Comparison of ENCODE assay signal across 15 cellular contexts in the genomic region with DNA sequence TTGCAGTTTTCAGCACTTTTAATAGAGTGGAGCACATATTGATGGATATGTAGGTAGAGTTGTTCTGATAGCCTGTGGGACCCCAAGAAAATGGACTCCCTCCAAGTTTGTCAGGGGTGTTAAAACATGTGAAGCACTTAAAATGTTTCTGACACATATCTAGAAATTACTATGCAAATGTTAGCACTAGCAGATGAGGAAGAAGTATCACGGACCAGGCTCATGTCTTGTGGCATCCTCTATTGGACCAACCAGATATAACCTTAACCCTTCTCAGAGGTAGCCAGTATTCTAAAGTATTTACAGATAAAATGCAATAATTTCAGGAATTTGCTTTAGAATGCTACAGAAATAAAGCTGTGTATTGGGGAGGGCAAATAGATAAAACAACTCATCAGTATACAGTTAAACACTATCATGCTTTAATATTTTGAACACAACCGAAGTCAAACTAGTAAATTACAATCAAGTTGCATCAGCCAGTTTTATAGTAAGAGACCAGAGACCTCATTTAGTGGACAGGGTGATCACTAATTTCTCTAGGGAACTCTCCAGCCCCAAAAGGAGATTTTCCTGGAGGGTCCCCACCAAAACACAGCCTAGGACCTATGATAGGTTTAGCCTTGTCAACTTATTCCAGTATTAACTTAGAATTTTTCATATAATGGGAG. TPM values are rescaled to one million over a fixed set of nuclear protein-coding genes. Genes with fewer than 3 reads are reported as not detected.
DNase-seq lines count a peak whose midpoint lies in the region; ATAC-seq and TF ChIP-seq lines count a peak whose summit lies in the region.
"Had no signal": no experiment of that assay in that cellular context is flagged by ENCODE, and none has a peak within 500 bp of the region (broad histone marks: within the 10 kb centered on the region; RNA-seq: fewer than 3 reads in every experiment).

No MANE protein-coding gene starts in this region.

- DNase-seq in GM12865 (ENCODE audit: low read depth) = peak; percentile 3
- peak; percentile 61 for DNase-seq in adipocyte (ENCODE audit: low read depth)
- peak; percentile 59 for DNase-seq in fibroblast of the aortic adventitia (ENCODE audit: low read depth)
- DNase-seq in NCI-H146 (lab: John Stamatoyannopoulos, UW) = no peak
- DNase-seq in A172 (ENCODE audit: low spot score) = no peak
- DNase-seq: C1 segment of cervical spinal cord, GOT3, NCI-H187, NCI-H2107, NCI-H524 treated with DMSO at 0.1 percent for 48 hours, PC-9, SIG-M5 had no signal

- H3K4me3 ChIP-seq in GM12865 (ENCODE audit: low read depth, low read length) (no peak overlapping the region), adipocyte (ENCODE audit: low read length) (no peak overlapping the region), fibroblast of the aortic adventitia (ENCODE audit: low read depth, low read length) (no peak overlapping the region)
- H3K4me3 ChIP-seq: PC-9 had no signal

- peaks cover 12% of the 10 kb centered on the region for H3K4me1 ChIP-seq in adipocyte (ENCODE audit: control insufficient read depth, insufficient read depth, low read length)

- peaks cover 11% of the 10 kb centered on the region for H3K9me3 ChIP-seq in adipocyte (ENCODE audit: control insufficient read depth, low read length)

- ATAC-seq in HG03442 (IDR thresholded peaks at IDR 0.05; ENCODE audit: unreplicated experiment) (peak; percentile 43), HG03469 (IDR thresholded peaks at IDR 0.05; ENCODE audit: unreplicated experiment) (no peak), HG02938 (IDR thresholded peaks at IDR 0.05; ENCODE audit: unreplicated experiment) (no peak)

- no peaks in the 10 kb centered on the region for H3K27me3 ChIP-seq in adipocyte (replicated peaks; ENCODE audit: control insufficient read depth, insufficient read depth, low read length)

- H3K36me3 ChIP-seq in adipocyte (ENCODE audit: control insufficient read depth, insufficient read depth, low read length, severe bottlenecking) = no peaks in the 10 kb centered on the region

- TF ChIP-seq CTCF in GM12865 (IDR thresholded peaks at IDR 0.05; ENCODE audit: insufficient read depth, low read depth, low read length, missing control alignments) = no peak
- no peak for TF ChIP-seq CTCF in fibroblast of the aortic adventitia (IDR thresholded peaks at IDR 0.05; ENCODE audit: insufficient read depth, low read length)

- H3K9ac ChIP-seq in adipocyte (ENCODE audit: low read length) = no peak overlapping the region

RNA-seq across cellular contexts. Expression of a gene that starts 57.2 kb away (rescaled TPM):
- total RNA-seq in fibroblast of the aortic adventitia (ENCODE audit: low replicate concordance) = 984 and 4,431 TPM in 2 replicates
- 142 and 156 TPM in 2 replicates for total RNA-seq in A172 (2014; rRNA removed; shearing (Covaris generic))

Comparison
In these comparisons a context has a peak if more than half of its experiments do, and no peak if none do; other contexts are left out.
1. DNase-seq: peak in GM12865 (single experiment), adipocyte (single experiment) and fibroblast of the aortic adventitia (single experiment); none in NCI-H146 (single experiment) and A172 (single experiment).